1 cellular context compared by ENCODE assay signal in the genomic region with DNA sequence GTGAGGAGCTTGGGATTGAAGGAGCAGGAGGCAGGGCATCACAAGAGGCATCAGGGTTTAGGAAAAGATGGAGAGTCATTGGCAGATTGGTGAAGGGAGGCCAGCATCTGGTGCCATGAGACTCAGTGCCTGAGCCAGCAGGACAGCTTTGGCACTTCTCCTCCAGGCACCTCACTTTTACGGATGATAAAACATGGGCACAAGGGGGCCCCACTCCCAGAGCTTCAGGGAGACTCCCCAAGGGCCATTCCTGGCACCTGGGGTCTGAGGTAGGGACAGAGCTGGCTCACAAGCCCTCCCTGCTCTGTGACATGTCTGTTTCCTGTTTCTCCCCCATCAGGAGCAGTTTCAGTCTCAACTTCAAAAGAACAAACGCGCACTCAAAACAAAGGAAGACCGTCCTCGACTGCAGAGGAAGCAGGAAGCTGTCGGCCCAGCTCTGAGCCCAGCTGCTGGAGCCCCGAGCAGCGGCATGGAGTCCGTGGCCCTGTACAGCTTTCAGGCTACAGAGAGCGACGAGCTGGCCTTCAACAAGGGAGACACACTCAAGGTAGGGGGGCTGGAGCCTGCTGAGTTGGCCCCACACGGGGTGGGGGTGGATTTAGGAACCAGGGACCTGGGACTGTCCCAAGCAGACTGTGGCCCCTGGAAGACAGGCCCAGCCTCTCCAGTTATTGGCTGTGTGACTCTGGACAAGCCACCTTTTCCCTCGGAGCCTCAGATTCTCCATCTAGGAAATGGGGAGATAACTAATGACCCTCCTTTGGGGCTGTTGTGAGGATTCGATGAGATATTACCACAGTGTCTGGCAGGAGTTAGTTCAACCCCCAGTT. TPM values are rescaled to one million over a fixed set of nuclear protein-coding genes. Genes with fewer than 3 reads are reported as not detected.
"Had no signal": no experiment of that assay in that cellular context is flagged by ENCODE, and none has a peak within 500 bp of the region (broad histone marks: within the 10 kb centered on the region; RNA-seq: fewer than 3 reads in every experiment).

TSS of gene GRAPL (plus strand) at position 442 of the 833 bp plus-strand sequence. CDS start at position 473, 31 bp downstream.

RNA-seq across cellular contexts. Expression of gene GRAPL, which starts in this region (rescaled TPM):
- total RNA-seq: foreskin keratinocyte had no signal
- polyA plus RNA-seq: foreskin keratinocyte had no signal
